In genomic region chr5:149333711-149334443, GRCh38 we compare ENCODE assay signal across 2 cellular contexts.
TF ChIP-seq lines count a peak whose summit lies in the region.

No MANE protein-coding gene starts in this region.

TF ChIP-seq in IMR-90, 13 proteins besides CTCF, POLR2A, EP300 and RAD21:
- TF ChIP-seq USF2 (IDR thresholded peaks at IDR 0.05; ENCODE audit: low read depth, low read length), result no peak
TF ChIP-seq in IMR-90: peak in this region for 0.

TF ChIP-seq in endothelial cell of umbilical vein, 7 proteins besides CTCF, POLR2A, EP300 and RAD21:
- TF ChIP-seq MYC (IDR thresholded peaks at IDR 0.05; ENCODE audit: low read depth, low read length) (no peak), JUN (IDR thresholded peaks at IDR 0.05; ENCODE audit: borderline replicate concordance, insufficient read depth, insufficient read length, low read depth) (peak; percentile 46), EZH2 (IDR thresholded peaks at IDR 0.05; ENCODE audit: borderline replicate concordance, low read depth, low read length, severe bottlenecking) (no peak), POLR2AphosphoS5 (IDR thresholded peaks at IDR 0.05; ENCODE audit: insufficient read depth, low read depth, low read length) (peak; percentile 56), FOS (IDR thresholded peaks at IDR 0.05; ENCODE audit: borderline replicate concordance, insufficient read depth, low read length) (peak; percentile 71)
